19 cellular contexts compared by ENCODE assay signal in the genomic region with DNA sequence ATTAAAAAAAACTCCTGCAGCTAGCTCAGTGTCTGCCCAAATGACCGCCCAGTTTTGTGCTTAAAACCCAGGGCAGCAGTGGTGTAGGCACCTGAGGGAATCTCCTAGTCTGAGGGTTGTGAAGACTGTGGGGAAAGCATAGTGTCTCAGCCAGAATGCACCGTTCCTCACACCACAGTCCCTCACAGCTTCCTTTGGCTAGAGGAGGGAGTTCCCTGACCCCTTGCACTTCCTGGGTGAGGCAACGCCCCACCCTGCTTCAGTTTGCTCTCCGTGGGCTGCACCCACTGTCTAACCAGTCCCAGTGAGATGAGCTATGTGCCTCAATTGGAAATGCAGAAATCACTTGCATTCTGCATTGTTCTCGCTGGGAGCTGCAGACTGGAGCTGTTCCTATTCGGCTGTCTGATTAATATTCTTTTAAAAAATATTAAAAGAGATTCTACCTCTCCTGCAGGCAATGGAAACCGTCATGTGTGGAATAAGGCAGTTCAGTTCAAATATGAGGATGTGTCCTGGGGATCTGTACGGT.
"Had no signal": no experiment of that assay in that cellular context is flagged by ENCODE, and none has a peak within 500 bp of the region (broad histone marks: within the 10 kb centered on the region; RNA-seq: fewer than 3 reads in every experiment).

No MANE protein-coding gene starts in this region.

- DNase-seq: effector memory CD4-positive, alpha-beta T cell; glutamatergic neuron; kidney glomerular epithelial cell; mammary epithelial cell; naive thymus-derived CD8-positive, alpha-beta T cell; sigmoid colon; stimulated activated CD4-positive, alpha-beta T cell treated with anti-CD3 and anti-CD28 coated beads, Interleukin-2, amount 100 ng/mL, for 24 hours; stimulated activated CD4-positive, alpha-beta T cell treated with anti-CD3 and anti-CD28 coated beads, Interleukin-4, amount 100 ng/mL, for 4 hours; stimulated activated naive CD4-positive, alpha-beta T cell; stomach; substantia nigra; trophoblast cell had no signal

- H3K4me3 ChIP-seq: esophagus muscularis mucosa, gastroesophageal sphincter, right atrium auricular region, sigmoid colon, skin epidermis, stomach, thoracic aorta had no signal

- H3K27me3 ChIP-seq: esophagus muscularis mucosa, gastroesophageal sphincter, right atrium auricular region, sigmoid colon, stomach had no signal

- H3K9me3 ChIP-seq: esophagus muscularis mucosa, right atrium auricular region, sigmoid colon, stomach, thoracic aorta had no signal

- ATAC-seq: gastroesophageal sphincter; left lobe of liver; naive thymus-derived CD8-positive, alpha-beta T cell had no signal

- H3K27ac ChIP-seq: epithelial cell of prostate, esophagus muscularis mucosa, gastroesophageal sphincter, right atrium auricular region, sigmoid colon, skin epidermis, stomach, thoracic aorta had no signal

- H3K4me1 ChIP-seq: gastroesophageal sphincter, right atrium auricular region, sigmoid colon, stomach had no signal

- H3K36me3 ChIP-seq: esophagus muscularis mucosa, gastroesophageal sphincter, right atrium auricular region, sigmoid colon, stomach, thoracic aorta had no signal
